ENCODE assay signal across 8 cellular contexts in genomic region chr19:802497-802887, GRCh38. TPM values are rescaled to one million over a fixed set of nuclear protein-coding genes. Genes with fewer than 3 reads are reported as not detected.
DNase-seq lines count a peak whose midpoint lies in the region; ATAC-seq, FAIRE-seq and TF ChIP-seq lines count a peak whose summit lies in the region.
"Had no signal": no experiment of that assay in that cellular context is flagged by ENCODE, and none has a peak within 500 bp of the region (broad histone marks: within the 10 kb centered on the region; RNA-seq: fewer than 3 reads in every experiment).

No MANE protein-coding gene starts in this region.

- no peak for FAIRE-seq in GM19239 (lab: Jason Lieb, UNC)

- peaks cover 21% of the 10 kb centered on the region for H3K36me3 Mint-ChIP-seq in CD4-positive, CD25-positive, alpha-beta regulatory T cell

- peaks cover 0 to 2% (median 0%) of the 10 kb centered on the region in 7 donors for H3K9me3 Mint-ChIP-seq in CD4-positive, CD25-positive, alpha-beta regulatory T cell

- H3K27ac ChIP-seq in CD4-positive, CD25-positive, alpha-beta regulatory T cell (ENCODE audit: insufficient read depth, low read length, poor library complexity, severe bottlenecking), result no peak overlapping the region
- peak overlapping the region; percentile 17; the same call in 1 of the 2 replicates for H3K27ac ChIP-seq in SK-N-MC

- H3K9me3 ChIP-seq in CD4-positive, CD25-positive, alpha-beta regulatory T cell (ENCODE audit: control insufficient read depth in 2 of 2, low read length in 2 of 2), result no peaks in the 10 kb centered on the region
- no peaks in the 10 kb centered on the region for H3K9me3 ChIP-seq in SK-N-MC (ENCODE audit: low read depth, low read length)

- H3K9ac ChIP-seq in SK-N-MC (ENCODE audit: insufficient read length), result no peak overlapping the region

- no peak for TF ChIP-seq CTCF in kidney epithelial cell (IDR thresholded peaks at IDR 0.05; ENCODE audit: insufficient read depth, low read length, poor library complexity, severe bottlenecking)

- peaks cover 55% of the 10 kb centered on the region for H3K4me1 ChIP-seq in CD4-positive, CD25-positive, alpha-beta regulatory T cell (ENCODE audit: control insufficient read depth, insufficient read depth, low read length, poor library complexity, severe bottlenecking)

- no peak overlapping the region for H3K4me3 ChIP-seq in CD4-positive, CD25-positive, alpha-beta regulatory T cell (ENCODE audit: low read depth, low read length)
- H3K4me3 ChIP-seq in SK-N-MC (no peak overlapping the region), kidney epithelial cell (ENCODE audit: low read depth, low read length) (peak overlapping the region; percentile 19)

- H3K4me1 Mint-ChIP-seq in CD4-positive, CD25-positive, alpha-beta regulatory T cell, result peaks cover 0 to 59% (median 20%) of the 10 kb centered on the region in 4 donors

- H3K36me3 ChIP-seq in CD4-positive, CD25-positive, alpha-beta regulatory T cell (ENCODE audit: control insufficient read depth, insufficient read depth, low read length), result peaks cover 41% of the 10 kb centered on the region
- H3K36me3 ChIP-seq in SK-N-MC (ENCODE audit: insufficient read depth, low read length) (peaks cover 94% of the 10 kb centered on the region), kidney epithelial cell (ENCODE audit: control insufficient read depth, insufficient read depth, low read length) (peaks cover 10% of the 10 kb centered on the region)

- ATAC-seq in CD4-positive, CD25-positive, alpha-beta regulatory T cell (ENCODE audit: low read depth in 2 of 2), result no peak

- H3K27me3 ChIP-seq in CD4-positive, CD25-positive, alpha-beta regulatory T cell (ENCODE audit: control insufficient read depth, insufficient read depth, low read length), result no peaks in the 10 kb centered on the region
- H3K27me3 ChIP-seq in kidney epithelial cell (ENCODE audit: control insufficient read depth, insufficient read depth, low read length), result no peaks in the 10 kb centered on the region

- no peaks in the 10 kb centered on the region for H3K27me3 Mint-ChIP-seq in CD4-positive, CD25-positive, alpha-beta regulatory T cell

- H3K4me3 Mint-ChIP-seq in CD4-positive, CD25-positive, alpha-beta regulatory T cell, result peak overlapping the region in 3 of 4 donors; percentile 39 to 82 (median 78)

- DNase-seq in CD4-positive, CD25-positive, alpha-beta regulatory T cell, result no peak
- no peak for DNase-seq in SK-N-MC (ENCODE audit: low read depth, low spot score)
- no peak for DNase-seq in kidney epithelial cell (ENCODE audit: low read depth)
- no peak for DNase-seq in iPS-NIHi7 (ENCODE audit: extremely low spot score)
- DNase-seq in stimulated activated CD4-positive, alpha-beta T cell treated with anti-CD3 and anti-CD28 coated beads, Interleukin-1b, Interleukin-23, amount 100 ng/mL, for 48 hours, result no peak
- DNase-seq in GM19239 (ENCODE audit: insufficient read length, low spot score), result no peak
- DNase-seq: activated naive CD4-positive, alpha-beta T cell treated with anti-CD3 and anti-CD28 coated beads, Interleukin-2, amount 50 U/mL, for 16 hours; NCI-H774 had no signal

- no peak overlapping the region for H3K27ac Mint-ChIP-seq in CD4-positive, CD25-positive, alpha-beta regulatory T cell

RNA-seq across cellular contexts. Expression of gene PTBP1, which starts 5.2 kb away (rescaled TPM):
- 308 TPM for total RNA-seq in CD4-positive, CD25-positive, alpha-beta regulatory T cell
- polyA plus RNA-seq in CD4-positive, CD25-positive, alpha-beta regulatory T cell, result 100 to 1,000 TPM; 108 to 132 (median 126) TPM
- 268 and 349 TPM in 2 replicates for total RNA-seq in kidney epithelial cell

RNA-seq across cellular contexts. Expression of gene PLPPR3, which starts 19.3 kb away (rescaled TPM):
- total RNA-seq in CD4-positive, CD25-positive, alpha-beta regulatory T cell, result not detected
- not detected for polyA plus RNA-seq in CD4-positive, CD25-positive, alpha-beta regulatory T cell
- total RNA-seq in kidney epithelial cell, result 2.9 and 4.1 TPM in 2 replicates

RNA-seq across cellular contexts. Expression of gene AZU1, which starts 25.1 kb away (rescaled TPM):
- 0.59 TPM for total RNA-seq in CD4-positive, CD25-positive, alpha-beta regulatory T cell
- not detected for polyA plus RNA-seq in CD4-positive, CD25-positive, alpha-beta regulatory T cell
- not detected in 2 replicates for total RNA-seq in kidney epithelial cell

RNA-seq across cellular contexts. Expression of gene PRTN3, which starts 38.3 kb away (rescaled TPM):
- total RNA-seq in CD4-positive, CD25-positive, alpha-beta regulatory T cell, result not detected
- not detected for polyA plus RNA-seq in CD4-positive, CD25-positive, alpha-beta regulatory T cell
- not detected in 2 replicates for total RNA-seq in kidney epithelial cell

RNA-seq across cellular contexts. Expression of gene ELANE, which starts 49.6 kb away (rescaled TPM):
- not detected for total RNA-seq in CD4-positive, CD25-positive, alpha-beta regulatory T cell
- not detected for polyA plus RNA-seq in CD4-positive, CD25-positive, alpha-beta regulatory T cell
- 0.67 TPM in 1 of 2 replicates, not detected in the other for total RNA-seq in kidney epithelial cell
